Comparison of ENCODE assay signal across 8 cellular contexts in genomic region chr10:113960617-113961260, GRCh38.
DNase-seq lines count a peak whose midpoint lies in the region; TF ChIP-seq lines count a peak whose summit lies in the region.

No MANE protein-coding gene starts in this region.

- H3K4me3 Mint-ChIP-seq in activated CD4-positive, alpha-beta T cell treated with anti-CD3 and anti-CD28 coated beads, Interleukin-2, amount 10 ng/mL, durations not matched to agents 7 days and 5 days, result no peak overlapping the region

- H3K36me3 ChIP-seq in mesendoderm (ENCODE audit: control insufficient read depth, insufficient read depth, low read length) (no peaks in the 10 kb centered on the region), left ventricle myocardium inferior (no peaks in the 10 kb centered on the region)

- no peaks in the 10 kb centered on the region for H3K9me3 ChIP-seq in left ventricle myocardium inferior (replicated peaks)

- intact Hi-C loops in left ventricle myocardium inferior (cut with micrococcal nuclease), result no loop called here

- H3K27me3 Mint-ChIP-seq in activated CD4-positive, alpha-beta T cell treated with anti-CD3 and anti-CD28 coated beads, Interleukin-2, amount 10 ng/mL, durations not matched to agents 7 days and 5 days, result peaks cover 37% of the 10 kb centered on the region

- H3K27me3 ChIP-seq in mesendoderm (ENCODE audit: insufficient read depth, low read length, poor library complexity), result no peaks in the 10 kb centered on the region
- H3K27me3 ChIP-seq in left ventricle myocardium inferior (ENCODE audit: low read depth), result no peaks in the 10 kb centered on the region

- no peak overlapping the region for H3K56ac ChIP-seq in mesendoderm (ENCODE audit: low read length)

- no peak overlapping the region for H2BK120ac ChIP-seq in mesendoderm (ENCODE audit: low read depth, low read length)

- no peak overlapping the region for H4K8ac ChIP-seq in mesendoderm (ENCODE audit: low read depth, low read length)

- H2BK15ac ChIP-seq in mesendoderm (replicated peaks; ENCODE audit: low read depth), result no peak overlapping the region

- no peaks in the 10 kb centered on the region for H3K36me3 Mint-ChIP-seq in activated CD4-positive, alpha-beta T cell treated with anti-CD3 and anti-CD28 coated beads, Interleukin-2, amount 10 ng/mL, durations not matched to agents 7 days and 5 days (ENCODE audit: low read depth)

- H2BK5ac ChIP-seq in mesendoderm (ENCODE audit: low read length), result no peak overlapping the region

- no peak overlapping the region for H3K18ac ChIP-seq in mesendoderm (ENCODE audit: low read length)

- H3K79me1 ChIP-seq in mesendoderm (ENCODE audit: low read length), result no peaks in the 10 kb centered on the region

- no peak overlapping the region for H3K9ac ChIP-seq in mesendoderm (ENCODE audit: low read length)

- H3K27ac Mint-ChIP-seq in activated CD4-positive, alpha-beta T cell treated with anti-CD3 and anti-CD28 coated beads, Interleukin-2, amount 10 ng/mL, durations not matched to agents 7 days and 5 days, result peak overlapping the region; percentile 78

- no peak overlapping the region for H3K23ac ChIP-seq in mesendoderm (ENCODE audit: low read length)

- peak; percentile 30 for DNase-seq in activated naive CD4-positive, alpha-beta T cell treated with Interleukin-2 at 50 U/mL for 16 hours
- DNase-seq in activated naive CD4-positive, alpha-beta T cell (lab: John Stamatoyannopoulos, UW), result no peak
- peak; percentile 55 for DNase-seq in HK-2 (ENCODE audit: unreplicated experiment)
- peak; percentile 29 for DNase-seq in activated CD4-positive, alpha-beta T cell treated with anti-CD3 and anti-CD28 coated beads, Interleukin-2, amount 10 ng/mL, durations not matched to agents 7 days and 5 days
- DNase-seq in mesendoderm, result peak; percentile 94
- no peak for DNase-seq in left ventricle myocardium inferior
- DNase-seq in HCEC 1CT, result no peak
- no peak for DNase-seq in foreskin melanocyte

- no CpG with 5 or more reads among the region's 12 CpGs for WGBS in mesendoderm (ENCODE audit: extremely low coverage, insufficient coverage, low lambda C conversion rate)

- POLR2A ChIA-PET in activated CD4-positive, alpha-beta T cell treated with anti-CD3 and anti-CD28 coated beads, Interleukin-2, amount 10 ng/mL, durations not matched to agents 7 days and 5 days (lab: Charles Lee), result no interaction called here

- H3K4me2 ChIP-seq in mesendoderm (ENCODE audit: low read length), result no peak overlapping the region

- CTCF ChIA-PET in activated CD4-positive, alpha-beta T cell treated with anti-CD3 and anti-CD28 coated beads, Interleukin-2, amount 10 ng/mL, durations not matched to agents 7 days and 5 days (lab: Charles Lee), result interaction anchor here (0.9 to 1.5 kb wide), 3 partner anchors 35 to 280 kb away, joined by 3 to 4 read pairs (median 3); no protein-coding TSS in a partner anchor

- no peak for TF ChIP-seq CTCF in left ventricle myocardium inferior (IDR thresholded peaks at IDR 0.05; ENCODE audit: borderline replicate concordance)

- H3K79me2 ChIP-seq in mesendoderm (ENCODE audit: control insufficient read depth, insufficient read depth, low read length), result no peaks in the 10 kb centered on the region

- H3K4me1 Mint-ChIP-seq in activated CD4-positive, alpha-beta T cell treated with anti-CD3 and anti-CD28 coated beads, Interleukin-2, amount 10 ng/mL, durations not matched to agents 7 days and 5 days, result peaks cover 38% of the 10 kb centered on the region

- H3K9me3 Mint-ChIP-seq in activated CD4-positive, alpha-beta T cell treated with anti-CD3 and anti-CD28 coated beads, Interleukin-2, amount 10 ng/mL, durations not matched to agents 7 days and 5 days, result no peaks in the 10 kb centered on the region

- H3K4ac ChIP-seq in mesendoderm (ENCODE audit: low read depth, low read length), result no peak overlapping the region

- no peak overlapping the region for H3K27ac ChIP-seq in mesendoderm (ENCODE audit: low read depth, low read length)
- H3K27ac ChIP-seq in left ventricle myocardium inferior (replicated peaks), result no peak overlapping the region

- H3K4me3 ChIP-seq in mesendoderm (ENCODE audit: low read length) (no peak overlapping the region), left ventricle myocardium inferior (no peak overlapping the region)

- no peak overlapping the region for H4K5ac ChIP-seq in mesendoderm (ENCODE audit: low read length)

- H2AK5ac ChIP-seq in mesendoderm (ENCODE audit: low read length), result no peak overlapping the region

- H3K4me1 ChIP-seq in mesendoderm (ENCODE audit: control insufficient read depth, low read depth, low read length) (peaks cover 3% of the 10 kb centered on the region), left ventricle myocardium inferior (peaks cover 20% of the 10 kb centered on the region)

Comparison
In these comparisons a context has a peak if more than half of its experiments do, and no peak if none do; other contexts are left out.
1. DNase-seq: peak in activated naive CD4-positive, alpha-beta T cell treated with Interleukin-2 at 50 U/mL for 16 hours (single experiment), HK-2 (single experiment), activated CD4-positive, alpha-beta T cell treated with anti-CD3 and anti-CD28 coated beads, Interleukin-2, amount 10 ng/mL, durations not matched to agents 7 days and 5 days (single experiment) and mesendoderm (single experiment); none in activated naive CD4-positive, alpha-beta T cell (0 of 4), left ventricle myocardium inferior (single experiment), HCEC 1CT (single experiment) and foreskin melanocyte (single experiment).